In genomic region chr11:95097209-95097608, GRCh38 we compare ENCODE assay signal across 17 cellular contexts. TPM values are rescaled to one million over a fixed set of nuclear protein-coding genes. Genes with fewer than 3 reads are reported as not detected.
DNase-seq lines count a peak whose midpoint lies in the region; ATAC-seq and TF ChIP-seq lines count a peak whose summit lies in the region.
"Had no signal": no experiment of that assay in that cellular context is flagged by ENCODE, and none has a peak within 500 bp of the region (broad histone marks: within the 10 kb centered on the region; RNA-seq: fewer than 3 reads in every experiment).

No MANE protein-coding gene starts in this region.

- no peaks in the 10 kb centered on the region for H3K9me3 Mint-ChIP-seq in activated CD8-positive, alpha-beta memory T cell treated with anti-CD3 and anti-CD28 coated beads, Interleukin-2, amount 10 ng/mL, durations not matched to agents 7 days and 5 days (ENCODE audit: low read depth)
- H3K9me3 Mint-ChIP-seq in stimulated activated memory B cell treated with anti-CD40 and anti-IgM and Interleukin-4, amounts not matched to agents 10 μg/mL and 1 μg/mL and 100 μg/mL, for 72 hours = no peaks in the 10 kb centered on the region
- H3K9me3 Mint-ChIP-seq: CD14-positive monocyte had no signal

- H3K4me3 Mint-ChIP-seq in activated CD8-positive, alpha-beta memory T cell treated with anti-CD3 and anti-CD28 coated beads, Interleukin-2, amount 10 ng/mL, durations not matched to agents 7 days and 5 days = peak overlapping the region; percentile 3
- H3K4me3 Mint-ChIP-seq in stimulated activated memory B cell treated with anti-CD40 and anti-IgM and Interleukin-4, amounts not matched to agents 10 μg/mL and 1 μg/mL and 100 μg/mL, for 72 hours = no peak overlapping the region
- H3K4me3 Mint-ChIP-seq: CD14-positive monocyte had no signal

- peaks cover 3% of the 10 kb centered on the region for H4K20me1 ChIP-seq in Loucy (ENCODE audit: insufficient read depth, low read length, poor library complexity, severe bottlenecking)

- H3K9ac ChIP-seq in Loucy (ENCODE audit: low read depth, low read length, poor library complexity, severe bottlenecking) = no peak overlapping the region

- peaks cover 91% of the 10 kb centered on the region for H3K4me1 ChIP-seq in Loucy (ENCODE audit: insufficient read depth, low read length, poor library complexity, severe bottlenecking)

- no peak overlapping the region for H2AFZ ChIP-seq in Loucy (ENCODE audit: low read length)

- peaks cover 80% of the 10 kb centered on the region for H3K4me1 Mint-ChIP-seq in activated CD8-positive, alpha-beta memory T cell treated with anti-CD3 and anti-CD28 coated beads, Interleukin-2, amount 10 ng/mL, durations not matched to agents 7 days and 5 days
- peaks cover 69% of the 10 kb centered on the region for H3K4me1 Mint-ChIP-seq in stimulated activated memory B cell treated with anti-CD40 and anti-IgM and Interleukin-4, amounts not matched to agents 10 μg/mL and 1 μg/mL and 100 μg/mL, for 72 hours

- H3F3A ChIP-seq in Loucy (ENCODE audit: low read depth) = peaks cover 5% of the 10 kb centered on the region; the same call in 1 of the 2 replicates

- H3K27me3 Mint-ChIP-seq in activated CD8-positive, alpha-beta memory T cell treated with anti-CD3 and anti-CD28 coated beads, Interleukin-2, amount 10 ng/mL, durations not matched to agents 7 days and 5 days = no peaks in the 10 kb centered on the region
- no peaks in the 10 kb centered on the region for H3K27me3 Mint-ChIP-seq in stimulated activated memory B cell treated with anti-CD40 and anti-IgM and Interleukin-4, amounts not matched to agents 10 μg/mL and 1 μg/mL and 100 μg/mL, for 72 hours

- CTCF ChIA-PET in activated CD8-positive, alpha-beta memory T cell treated with anti-CD3 and anti-CD28 coated beads, Interleukin-2, amount 10 ng/mL, durations not matched to agents 7 days and 5 days (lab: Charles Lee) = interaction anchor here (1.3 to 16.1 kb wide), 3 partner anchors 7 to 22 kb away, joined by 4 to 321 read pairs (median 14); partner anchors contain the start of genes ENDOD1 and SRSF8

- peak overlapping the region; percentile 80 for H3K4me2 ChIP-seq in Loucy (ENCODE audit: low read depth, low read length, poor library complexity, severe bottlenecking)

- H3K9me3 ChIP-seq in Loucy (ENCODE audit: insufficient read depth, low read depth, low read length) = no peaks in the 10 kb centered on the region

- no peak for DNase-seq in activated CD8-positive, alpha-beta memory T cell treated with anti-CD3 and anti-CD28 coated beads, Interleukin-2, amount 10 ng/mL, durations not matched to agents 7 days and 5 days
- no peak for DNase-seq in activated CD8-positive, alpha-beta memory T cell treated with anti-CD3 and anti-CD28 coated beads, Interleukin-2, amount 50 U/mL, for 4 hours
- DNase-seq in islet precursor cell (peak; percentile 78), NCI-H748 treated with DMSO at 0.1 percent for 48 hours (lab: John Stamatoyannopoulos, UW) (no peak)
- DNase-seq: COR-L47, NCI-H1436 treated with DMSO at 0.1 percent for 48 hours, NCI-H2029 treated with DMSO at 0.1 percent for 48 hours, NCI-H2171 treated with DMSO at 0.1 percent for 48 hours, NCI-H510A, NCI-H82 had no signal

- peak overlapping the region; percentile 56 for H3K27ac Mint-ChIP-seq in activated CD8-positive, alpha-beta memory T cell treated with anti-CD3 and anti-CD28 coated beads, Interleukin-2, amount 10 ng/mL, durations not matched to agents 7 days and 5 days
- peak overlapping the region; percentile 42 for H3K27ac Mint-ChIP-seq in stimulated activated memory B cell treated with anti-CD40 and anti-IgM and Interleukin-4, amounts not matched to agents 10 μg/mL and 1 μg/mL and 100 μg/mL, for 72 hours
- H3K27ac Mint-ChIP-seq: CD14-positive monocyte had no signal

- H3K36me3 ChIP-seq in Loucy (ENCODE audit: insufficient read depth, low read length) = no peaks in the 10 kb centered on the region

- ATAC-seq in activated CD8-positive, alpha-beta memory T cell treated with anti-CD3 and anti-CD28 coated beads, Interleukin-2, amount 10 ng/mL, durations not matched to agents 7 days and 5 days = no peak
- no peak for ATAC-seq in stimulated activated memory B cell treated with anti-CD40 and anti-IgM and Interleukin-4, amounts not matched to agents 10 μg/mL and 1 μg/mL and 100 μg/mL, for 72 hours
- ATAC-seq in GM19351 (IDR thresholded peaks at IDR 0.05; ENCODE audit: unreplicated experiment) (no peak), GM18502 (IDR thresholded peaks at IDR 0.05; ENCODE audit: poor library complexity, unreplicated experiment) (no peak)
- ATAC-seq: K562 had no signal

- TF ChIP-seq CTCF in Loucy (conservative IDR thresholded peaks at IDR 0.05; ENCODE audit: low read length) = no peak

- no peaks in the 10 kb centered on the region for H3K27me3 ChIP-seq in Loucy (ENCODE audit: insufficient read depth, low read length, poor library complexity, severe bottlenecking)

- H3K4me3 ChIP-seq in Loucy (ENCODE audit: low read length, poor library complexity, severe bottlenecking) = peak overlapping the region; percentile 19
- H3K4me3 ChIP-seq: K562 had no signal

- peaks cover 52% of the 10 kb centered on the region for H3K36me3 Mint-ChIP-seq in activated CD8-positive, alpha-beta memory T cell treated with anti-CD3 and anti-CD28 coated beads, Interleukin-2, amount 10 ng/mL, durations not matched to agents 7 days and 5 days
- peaks cover 5% of the 10 kb centered on the region for H3K36me3 Mint-ChIP-seq in stimulated activated memory B cell treated with anti-CD40 and anti-IgM and Interleukin-4, amounts not matched to agents 10 μg/mL and 1 μg/mL and 100 μg/mL, for 72 hours

- H3K9me2 ChIP-seq in Loucy (replicated peaks; ENCODE audit: low read depth, low read length) = no peaks in the 10 kb centered on the region

- peaks cover 67% of the 10 kb centered on the region for H3K79me2 ChIP-seq in Loucy (ENCODE audit: insufficient read depth, low read length)

RNA-seq across cellular contexts. Expression of gene ENDOD1, which starts 7.6 kb away (rescaled TPM):
- 10 to 100 TPM; 37.1 to 40.5 TPM for total RNA-seq in activated CD8-positive, alpha-beta memory T cell treated with anti-CD3 and anti-CD28 coated beads, Interleukin-2, amount 10 ng/mL, durations not matched to agents 7 days and 5 days

RNA-seq across cellular contexts. Expression of gene SRSF8, which starts 30.5 kb away (rescaled TPM):
- total RNA-seq in activated CD8-positive, alpha-beta memory T cell treated with anti-CD3 and anti-CD28 coated beads, Interleukin-2, amount 10 ng/mL, durations not matched to agents 7 days and 5 days = 10 to 100 TPM; 23.9 to 45.9 TPM

RNA-seq across cellular contexts. Expression of gene KDM4F, which starts 48.0 kb away (rescaled TPM):
- not detected for total RNA-seq in activated CD8-positive, alpha-beta memory T cell treated with anti-CD3 and anti-CD28 coated beads, Interleukin-2, amount 10 ng/mL, durations not matched to agents 7 days and 5 days
- total RNA-seq: H4, K562 had no signal
